ENCODE assay signal across 18 cellular contexts in the genomic region with DNA sequence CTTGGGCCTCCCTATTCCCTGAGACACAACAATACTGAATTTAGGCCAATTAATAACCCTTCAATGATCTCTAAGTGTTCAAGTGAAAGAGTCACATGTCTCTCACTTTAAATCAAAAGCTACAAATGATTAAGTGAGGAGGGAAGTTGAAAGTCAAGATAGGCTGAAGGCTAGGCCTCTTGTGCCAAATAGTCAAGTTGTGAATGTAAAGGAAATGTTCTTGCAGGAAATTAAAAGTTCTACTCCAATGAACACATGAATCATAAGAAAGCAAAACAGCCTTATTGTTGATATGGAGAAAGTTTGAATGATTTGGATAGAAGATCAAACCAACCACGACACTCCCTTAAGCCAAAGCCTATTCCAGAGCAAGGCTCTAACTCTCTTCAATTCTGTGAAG.
"Had no signal": no experiment of that assay in that cellular context is flagged by ENCODE, and none has a peak within 500 bp of the region (broad histone marks: within the 10 kb centered on the region; RNA-seq: fewer than 3 reads in every experiment).

No MANE protein-coding gene starts in this region.

- DNase-seq: KBM-7, NCI-H1092, NCI-H1105 treated with DMSO at 0.1 percent for 48 hours, NCI-H1417 treated with DMSO at 0.1 percent for 48 hours, NCI-H146, NCI-H187, NCI-H2029, NCI-H2081 treated with DMSO at 0.1 percent for 48 hours, NCI-H2171, NCI-H345, NCI-H524, NCI-H526 treated with DMSO at 0.1 percent for 48 hours, NCI-H748 treated with DMSO at 0.1 percent for 48 hours, Right ventricle myocardium superior, RPMI8226, SIG-M5 had no signal

- FAIRE-seq: HTR-8/SVneo, RCC 7860 had no signal
